In genomic region chr12:109731806-109732205, GRCh38 we compare ENCODE assay signal across 21 cellular contexts. TPM values are rescaled to one million over a fixed set of nuclear protein-coding genes. Genes with fewer than 3 reads are reported as not detected.
A peak's percentile ranks its signal among the peaks of the same experiment; 100 is the strongest.
DNase-seq lines count a peak whose midpoint lies in the region; ATAC-seq and TF ChIP-seq lines count a peak whose summit lies in the region.
"Had no signal": no experiment of that assay in that cellular context is flagged by ENCODE, and none has a peak within 500 bp of the region (broad histone marks: within the 10 kb centered on the region; RNA-seq: fewer than 3 reads in every experiment).

No MANE protein-coding gene starts in this region.

- no peaks in the 10 kb centered on the region for H3K4me1 ChIP-seq in HEK293 (ENCODE audit: control insufficient read depth, insufficient read depth, low read length)
- peaks cover 2% of the 10 kb centered on the region for H3K4me1 ChIP-seq in ovary (ENCODE audit: insufficient read depth)
- H3K4me1 ChIP-seq: ascending aorta had no signal

- intact Hi-C loops in left cardiac atrium (cut with DNase I) (no loop called here), ovary (cut with DNase I) (no loop called here)

- no peak for TF ChIP-seq CTCF in HEK293 (tag by site-specific recombination; IDR thresholded peaks at IDR 0.05)
- TF ChIP-seq CTCF in WERI-Rb-1 (IDR thresholded peaks at IDR 0.05; ENCODE audit: low read depth, low read length), result no peak
- no peak for TF ChIP-seq CTCF in ovary (IDR thresholded peaks at IDR 0.05)

- WGBS in ovary, 3 donors, result 88 to 92% (median 89%) methylated on average over 7 of the region's 7 CpGs

- CTCF ChIA-PET in HEK293 (lab: Yijun Ruan, JAX), result no interaction called here

- H3K27ac ChIP-seq in HEK293 (ENCODE audit: extremely low read depth, low read depth, low read length) (no peak overlapping the region), WERI-Rb-1 (0 out of 2 replicates have a peak overlapping the region, but pooled peaks have one; percentile 9), ovary (no peak overlapping the region)
- H3K27ac ChIP-seq: ascending aorta, epithelial cell of prostate, SK-N-MC, suprapubic skin had no signal

- TF ChIP-seq EP300 in ovary (IDR thresholded peaks at IDR 0.05), result no peak

- H3K9me3 ChIP-seq in HEK293 (ENCODE audit: control insufficient read depth, insufficient read depth, low read depth, low read length), result no peaks in the 10 kb centered on the region
- no peaks in the 10 kb centered on the region for H3K9me3 ChIP-seq in WERI-Rb-1 (ENCODE audit: severe bottlenecking)
- H3K9me3 ChIP-seq in ovary, result no peaks in the 10 kb centered on the region
- H3K9me3 ChIP-seq: ascending aorta, MG63, suprapubic skin had no signal

- TF ChIP-seq POLR2A in ovary (IDR thresholded peaks at IDR 0.05), result no peak

- POLR2A ChIA-PET in HEK293 (lab: Yijun Ruan, JAX), result no interaction called here

- no peak for ATAC-seq in left cardiac atrium
- ATAC-seq in HG02981 (IDR thresholded peaks at IDR 0.05; ENCODE audit: unreplicated experiment), result no peak
- no peak for ATAC-seq in GM18520 (IDR thresholded peaks at IDR 0.05; ENCODE audit: unreplicated experiment)
- ATAC-seq: CD8-positive, alpha-beta T cell; K562 had no signal

- no peak overlapping the region for H3K4me3 ChIP-seq in HEK293 (ENCODE audit: low read depth, low read length)
- no peak overlapping the region for H3K4me3 ChIP-seq in WERI-Rb-1 (ENCODE audit: low read depth, low read length)
- H3K4me3 ChIP-seq in ovary, result no peak overlapping the region
- H3K4me3 ChIP-seq: ascending aorta, K562, lung, MG63, SK-N-MC, suprapubic skin had no signal

- H3K27me3 ChIP-seq in WERI-Rb-1 (ENCODE audit: insufficient read depth, low read depth, severe bottlenecking) (no peaks in the 10 kb centered on the region), ovary (no peaks in the 10 kb centered on the region)
- H3K27me3 ChIP-seq: ascending aorta, MG63 had no signal

- no peaks in the 10 kb centered on the region for H3K36me3 ChIP-seq in HEK293 (ENCODE audit: control insufficient read depth in 2 of 2, insufficient read depth in 1 of 2, low read length in 2 of 2)
- peaks cover 62% of the 10 kb centered on the region for H3K36me3 ChIP-seq in WERI-Rb-1
- H3K36me3 ChIP-seq in ovary, result no peaks in the 10 kb centered on the region
- H3K36me3 ChIP-seq: ascending aorta, MG63, suprapubic skin had no signal

- DNase-seq in WERI-Rb-1, result peak; percentile 3
- peak; percentile 1 for DNase-seq in left cardiac atrium
- peak in 3 of 5 donors; percentile 5 to 10 (median 6) for DNase-seq in ovary
- no peak for DNase-seq in NCI-H524 (lab: John Stamatoyannopoulos, UW)
- DNase-seq: activated CD4-positive, alpha-beta T cell treated with anti-CD3 and anti-CD28 coated beads, Interleukin-2, amount 50 U/mL, for 4 hours; activated naive CD4-positive, alpha-beta T cell treated with Interleukin-2 at 50 U/mL for 16 hours; hippocampal formation; MG63; NCI-H1417 treated with DMSO at 0.1 percent for 48 hours; NCI-H446 treated with DMSO at 0.1 percent for 48 hours; stimulated activated CD4-positive, alpha-beta T cell treated with anti-CD3 and anti-CD28 coated beads, Interleukin-15, amount 100 ng/mL, for 24 hours had no signal

TF ChIP-seq in HEK293, 187 proteins besides CTCF, POLR2A, EP300 and RAD21:
- TF ChIP-seq ZNF664 (tag by site-specific recombination; IDR thresholded peaks at IDR 0.05), result peak; percentile 78; the same call in 1 of the 2 replicates
- TF ChIP-seq ZNF398 (tag by site-specific recombination; IDR thresholded peaks at IDR 0.05), result no peak
- TF ChIP-seq ZNF140 (tag by site-specific recombination; IDR thresholded peaks at IDR 0.05), result no peak

RNA-seq across cellular contexts. Expression of gene FAM222A, which starts 18.2 kb away (rescaled TPM):
- total RNA-seq in left cardiac atrium (10 to 100 TPM; 14.5 to 21.8 TPM), ovary (10 to 100 TPM in 5 of 7 donors, 1 to 10 TPM in 2; 7.2 to 28.4 (median 15.3) TPM)
- polyA plus RNA-seq in ovary, result 10 to 100 TPM in 1 of 2 donors, 1 to 10 TPM in 1; 4.8 to 11.5 TPM

Comparison
In these comparisons a context has a peak if more than half of its experiments do, and no peak if none do; other contexts are left out.
1. DNase-seq: peak in WERI-Rb-1 (single experiment), left cardiac atrium (single experiment) and ovary (3 of 5); none in NCI-H524 (0 of 2).